ENCODE assay signal across 1 cellular context in genomic region chr2:216012133-216012829, GRCh38.
A peak's percentile ranks its signal among the peaks of the same experiment; 100 is the strongest.
TF ChIP-seq lines count a peak whose summit lies in the region.

No MANE protein-coding gene starts in this region.

TF ChIP-seq in HEK293, 187 proteins besides CTCF, POLR2A, EP300 and RAD21 (continued from another document):
- no peak for TF ChIP-seq ZNF621 (tag by site-specific recombination; IDR thresholded peaks at IDR 0.05)
- no peak for TF ChIP-seq ZNF660 (tag by site-specific recombination; IDR thresholded peaks at IDR 0.05)
- TF ChIP-seq ZNF521 (tag by site-specific recombination; IDR thresholded peaks at IDR 0.05), result no peak
- TF ChIP-seq ZNF544 (tag by site-specific recombination; IDR thresholded peaks at IDR 0.05), result no peak
- no peak for TF ChIP-seq ZNF394 (tag by site-specific recombination; IDR thresholded peaks at IDR 0.05; ENCODE audit: borderline replicate concordance)
- no peak for TF ChIP-seq ZNF549 (tag by site-specific recombination; IDR thresholded peaks at IDR 0.05)
- no peak for TF ChIP-seq ZNF747 (tag by site-specific recombination; IDR thresholded peaks at IDR 0.05)
- TF ChIP-seq ZNF658 (tag by site-specific recombination; IDR thresholded peaks at IDR 0.05), result no peak
- TF ChIP-seq ZBTB7A (tag by site-specific recombination; IDR thresholded peaks at IDR 0.05; ENCODE audit: low read depth), result no peak
- TF ChIP-seq ZNF555 (tag by site-specific recombination; conservative IDR thresholded peaks at IDR 0.05), result no peak
- 0 out of 2 replicates have a peak, but pooled peaks have one; percentile 41 for TF ChIP-seq TCF7L2 (IDR thresholded peaks at IDR 0.05; ENCODE audit: borderline replicate concordance, low read depth, low read length)
- no peak for TF ChIP-seq SALL2 (tag by site-specific recombination; IDR thresholded peaks at IDR 0.05; ENCODE audit: borderline replicate concordance)
- TF ChIP-seq ZNF785 (tag by site-specific recombination; IDR thresholded peaks at IDR 0.05), result no peak
- no peak for TF ChIP-seq EGR2 (tag by site-specific recombination; IDR thresholded peaks at IDR 0.05; ENCODE audit: low read depth)
- no peak for TF ChIP-seq ZNF26 (tag by site-specific recombination; IDR thresholded peaks at IDR 0.05)
- TF ChIP-seq ZNF280D (tag by site-specific recombination; IDR thresholded peaks at IDR 0.05), result no peak
- no peak for TF ChIP-seq GFI1B (tag by site-specific recombination; IDR thresholded peaks at IDR 0.05)
- peak; percentile 35; the same call in 1 of the 2 replicates for TF ChIP-seq TRIM28 (IDR thresholded peaks at IDR 0.05; ENCODE audit: borderline replicate concordance, low read length)
- TF ChIP-seq ZNF350 (tag by site-specific recombination; IDR thresholded peaks at IDR 0.05), result no peak
- TF ChIP-seq ZNF37A (tag by site-specific recombination; IDR thresholded peaks at IDR 0.05), result no peak
- TF ChIP-seq ZNF548 (tag by site-specific recombination; IDR thresholded peaks at IDR 0.05), result no peak
- no peak for TF ChIP-seq ZNF404 (tag by site-specific recombination; IDR thresholded peaks at IDR 0.05)
- TF ChIP-seq PRDM2 (tag by site-specific recombination; IDR thresholded peaks at IDR 0.05; ENCODE audit: borderline replicate concordance), result no peak
- TF ChIP-seq ZNF776 (tag by site-specific recombination; IDR thresholded peaks at IDR 0.05; ENCODE audit: borderline replicate concordance), result no peak
- TF ChIP-seq ZNF792 (tag by site-specific recombination; IDR thresholded peaks at IDR 0.05), result no peak
- no peak for TF ChIP-seq HOXD13 (CRISPR knock-in tag; IDR thresholded peaks at IDR 0.05; ENCODE audit: borderline replicate concordance)
- TF ChIP-seq ZNF76 (tag by site-specific recombination; IDR thresholded peaks at IDR 0.05; ENCODE audit: borderline replicate concordance, low read depth), result no peak
- no peak for TF ChIP-seq ZNF777 (tag by site-specific recombination; IDR thresholded peaks at IDR 0.05; ENCODE audit: borderline replicate concordance)
- TF ChIP-seq ZNF133 (tag by site-specific recombination; IDR thresholded peaks at IDR 0.05), result no peak
TF ChIP-seq in HEK293: peak in this region for 9.
